Comparison of ENCODE assay signal across 1 cellular context in genomic region chr7:100427762-100428198, GRCh38.
A peak's percentile ranks its signal among the peaks of the same experiment; 100 is the strongest.
TF ChIP-seq lines count a peak whose summit lies in the region.

No MANE protein-coding gene starts in this region.

TF ChIP-seq in H1, 55 proteins besides CTCF, POLR2A, EP300 and RAD21:
- TF ChIP-seq SP4 (IDR thresholded peaks at IDR 0.05; ENCODE audit: low read length) (no peak), USF2 (IDR thresholded peaks at IDR 0.05; ENCODE audit: low read length) (no peak), PHF8 (conservative IDR thresholded peaks at IDR 0.05; ENCODE audit: low read depth, low read length) (no peak), RNF2 (IDR thresholded peaks at IDR 0.05; ENCODE audit: borderline replicate concordance, low read depth, low read length, missing control alignments, poor library complexity, severe bottlenecking) (peak; percentile 85), ZNF274 (IDR thresholded peaks at IDR 0.05; ENCODE audit: borderline replicate concordance, extremely low read depth, low read length) (no peak), KDM1A (IDR thresholded peaks at IDR 0.05; ENCODE audit: borderline replicate concordance, low read length) (peak; percentile 90; the same call in 1 of the 2 replicates)
